8 cellular contexts compared by ENCODE assay signal in the genomic region with DNA sequence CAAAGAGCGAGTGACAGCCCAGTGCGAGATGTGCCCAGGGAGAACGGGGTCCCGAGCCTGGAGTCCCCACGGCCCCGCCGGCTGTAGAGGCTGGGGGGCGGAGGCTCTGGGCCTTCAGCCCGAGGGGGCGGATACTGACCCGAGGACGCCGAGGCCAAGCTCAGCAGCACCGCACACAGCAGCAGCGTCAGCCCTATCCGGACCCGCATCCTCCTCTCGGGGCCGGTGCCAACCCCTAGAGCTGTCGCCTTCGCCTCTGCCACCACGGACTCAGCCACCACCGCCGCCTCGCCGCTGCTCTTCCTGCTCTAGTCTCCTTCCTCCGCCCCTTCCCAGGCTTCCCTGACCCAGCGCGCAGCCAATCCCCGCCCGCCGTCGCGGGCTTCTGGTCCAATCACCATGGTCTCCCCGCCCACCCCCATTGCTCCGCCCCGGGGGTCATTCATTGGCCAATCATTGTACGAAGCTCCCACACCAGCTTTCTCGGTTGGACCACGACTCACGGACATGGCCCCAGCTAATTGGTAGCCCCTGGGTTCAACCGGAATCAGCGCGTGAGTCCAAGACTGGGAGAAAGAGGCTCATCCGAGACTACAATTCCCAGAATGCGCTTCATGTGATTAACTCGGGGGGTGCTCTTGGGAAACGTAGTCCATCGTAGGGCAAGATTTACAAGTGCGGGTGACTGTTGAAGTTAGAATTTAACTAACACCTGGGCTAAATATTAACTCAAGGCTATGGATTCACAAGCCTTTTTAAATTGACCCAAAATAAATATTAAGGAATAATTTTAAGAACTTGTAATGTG. TPM values are rescaled to one million over a fixed set of nuclear protein-coding genes. Genes with fewer than 3 reads are reported as not detected.
A peak's percentile ranks its signal among the peaks of the same experiment; 100 is the strongest.
DNase-seq lines count a peak whose midpoint lies in the region; TF ChIP-seq lines count a peak whose summit lies in the region.

Gene SEL1L (minus strand): TSS at position 318 of the 808 bp plus-strand sequence. CDS start 109 bp downstream, at position 209.

- no peaks in the 10 kb centered on the region for H3K36me3 ChIP-seq in MG63

- H3K27me3 ChIP-seq in H9 (ENCODE audit: insufficient read depth, low read length): no peaks in the 10 kb centered on the region
- H3K27me3 ChIP-seq in MG63: no peaks in the 10 kb centered on the region

- no peak within 1 kb of the TSS for H3K4ac ChIP-seq in H9 (ENCODE audit: low read depth, low read length)

- H2AFZ ChIP-seq in H9 (ENCODE audit: low read length): peak within 1 kb of the TSS; percentile 59

- no peak within 1 kb of the TSS for H2AK5ac ChIP-seq in H9 (ENCODE audit: insufficient read length, low read length)

- no peaks in the 10 kb centered on the region; the same call in 1 of the 2 replicates for H3K27me3 Mint-ChIP-seq in H9 (ENCODE audit: low read depth)
- no peaks in the 10 kb centered on the region for H3K27me3 Mint-ChIP-seq in nephron (ENCODE audit: low read depth)
- H3K27me3 Mint-ChIP-seq in stimulated activated naive CD8-positive, alpha-beta T cell treated with anti-CD3 and anti-CD28 coated beads, Interleukin-15, Interleukin-2, amounts not matched to agents 100 ng/mL and 50 ng/mL, for 24 hours: peaks cover 5% of the 10 kb centered on the region

- no peak within 1 kb of the TSS for H3K23ac ChIP-seq in H9 (ENCODE audit: insufficient read length, low read depth, low read length)

- no peak within 1 kb of the TSS for H3T11ph ChIP-seq in H9 (ENCODE audit: low read length)

- H2BK20ac ChIP-seq in H9 (ENCODE audit: low read depth, low read length, poor library complexity, severe bottlenecking): no peak within 1 kb of the TSS

- no peak within 1 kb of the TSS for H2BK15ac ChIP-seq in H9 (ENCODE audit: low read depth, low read length)

- peak within 1 kb of the TSS; percentile 65 for H4K5ac ChIP-seq in H9 (ENCODE audit: insufficient read length, low read depth, low read length)

- H3K14ac ChIP-seq in H9 (ENCODE audit: insufficient read depth, low read length): no peak within 1 kb of the TSS

- H3K4me1 ChIP-seq in H9 (ENCODE audit: insufficient read depth, low read length): no peaks in the 10 kb centered on the region

- no peak within 1 kb of the TSS for H2BK5ac ChIP-seq in H9 (ENCODE audit: insufficient read length, low read length)

- H3K9ac ChIP-seq in H9 (ENCODE audit: extremely low read depth, insufficient read length, low read length): peak within 1 kb of the TSS; percentile 71

- H3K4me3 ChIP-seq in MG63 (peak within 1 kb of the TSS; percentile 67), fibroblast of the aortic adventitia (ENCODE audit: low read depth, low read length) (peak within 1 kb of the TSS; percentile 89)

- no peak within 1 kb of the TSS for H4K8ac ChIP-seq in H9 (replicated peaks; ENCODE audit: insufficient read length, low read depth, low read length)

- H3K79me2 ChIP-seq in H9 (ENCODE audit: insufficient read depth, low read length): no peaks in the 10 kb centered on the region

- peaks cover 6% of the 10 kb centered on the region for H3K23me2 ChIP-seq in H9 (ENCODE audit: insufficient read length, low read depth, low read length, poor library complexity, severe bottlenecking)

- H3K27ac ChIP-seq in H9 (ENCODE audit: insufficient read length, low read depth, low read length): no peak within 1 kb of the TSS

- H3K9me3 Mint-ChIP-seq in H9: peaks cover 7 to 15% of the 10 kb centered on the region in 2 experiments; a peak in 4 of 5 replicates
- H3K9me3 Mint-ChIP-seq in nephron: peaks cover 7% of the 10 kb centered on the region
- H3K9me3 Mint-ChIP-seq in stimulated activated naive CD8-positive, alpha-beta T cell treated with anti-CD3 and anti-CD28 coated beads, Interleukin-15, Interleukin-2, amounts not matched to agents 100 ng/mL and 50 ng/mL, for 24 hours: no peaks in the 10 kb centered on the region

- WGBS in H9 (ENCODE audit: extremely low coverage, insufficient read length, low lambda C conversion rate): no CpG with 5 or more reads among the region's 50 CpGs

- H3K27ac Mint-ChIP-seq in H9 (peak within 1 kb of the TSS in 2 of 3 experiments; percentile 24 to 53; a peak in 3 of 7 replicates), nephron (peak within 1 kb of the TSS; percentile 2 to 80 (median 63))
- peak within 1 kb of the TSS; percentile 77 for H3K27ac Mint-ChIP-seq in stimulated activated naive CD8-positive, alpha-beta T cell treated with anti-CD3 and anti-CD28 coated beads, Interleukin-15, Interleukin-2, amounts not matched to agents 100 ng/mL and 50 ng/mL, for 24 hours

- H3K4me1 Mint-ChIP-seq in H9 (peaks cover 5% of the 10 kb centered on the region in 2 experiments), nephron (peaks cover 24% of the 10 kb centered on the region)
- H3K4me1 Mint-ChIP-seq in stimulated activated naive CD8-positive, alpha-beta T cell treated with anti-CD3 and anti-CD28 coated beads, Interleukin-15, Interleukin-2, amounts not matched to agents 100 ng/mL and 50 ng/mL, for 24 hours (ENCODE audit: low read depth): peaks cover 60% of the 10 kb centered on the region

- H3K9me3 ChIP-seq in H9 (ENCODE audit: control insufficient read depth, low read depth, low read length): no peaks in the 10 kb centered on the region
- H3K9me3 ChIP-seq in MG63: no peaks in the 10 kb centered on the region

- peak within 1 kb of the TSS; percentile 90 for H3K4me2 ChIP-seq in H9 (ENCODE audit: insufficient read depth, insufficient read length, low read length)

- no peak for TF ChIP-seq CTCF in H9 (conservative IDR thresholded peaks at IDR 0.05)
- no peak for TF ChIP-seq CTCF in fibroblast of the aortic adventitia (IDR thresholded peaks at IDR 0.05; ENCODE audit: insufficient read depth, low read length)
- TF ChIP-seq CTCF in nephron (IDR thresholded peaks at IDR 0.05; ENCODE audit: unreplicated experiment in 3 of 3): no peak

- H3K56ac ChIP-seq in H9 (ENCODE audit: insufficient read length, low read depth, low read length): no peak within 1 kb of the TSS

- no peaks in the 10 kb centered on the region for H3K79me1 ChIP-seq in H9 (ENCODE audit: insufficient read depth, low read depth, low read length, poor library complexity, severe bottlenecking)

- H3K4me3 Mint-ChIP-seq in H9: peak within 1 kb of the TSS; percentile 92 to 97
- H3K4me3 Mint-ChIP-seq in nephron: peak within 1 kb of the TSS; percentile 94 to 98 (median 95)
- peak within 1 kb of the TSS; percentile 94 for H3K4me3 Mint-ChIP-seq in stimulated activated naive CD8-positive, alpha-beta T cell treated with anti-CD3 and anti-CD28 coated beads, Interleukin-15, Interleukin-2, amounts not matched to agents 100 ng/mL and 50 ng/mL, for 24 hours

- peaks cover 6 to 11% (median 7%) of the 10 kb centered on the region in 3 experiments for H3K36me3 Mint-ChIP-seq in H9 (ENCODE audit: insufficient read depth in 1 of 3, low read depth in 3 of 3)
- H3K36me3 Mint-ChIP-seq in nephron (ENCODE audit: low read depth): no peaks in the 10 kb centered on the region
- no peaks in the 10 kb centered on the region for H3K36me3 Mint-ChIP-seq in stimulated activated naive CD8-positive, alpha-beta T cell treated with anti-CD3 and anti-CD28 coated beads, Interleukin-15, Interleukin-2, amounts not matched to agents 100 ng/mL and 50 ng/mL, for 24 hours (ENCODE audit: low read depth)

- no peak within 1 kb of the TSS for H2BK12ac ChIP-seq in H9 (ENCODE audit: insufficient read length, low read depth, low read length)

- no peaks in the 10 kb centered on the region for H4K20me1 ChIP-seq in H9 (ENCODE audit: control insufficient read depth, insufficient read depth, insufficient read length)

- DNase-seq in ELR (ENCODE audit: low read depth) (peak; percentile 99), H9 (peak; percentile 100), MG63 (peak; percentile 97), SHP77 treated with DMSO at 0.1 percent for 48 hours (lab: John Stamatoyannopoulos, UW) (peak; percentile 99), fibroblast of the aortic adventitia (ENCODE audit: low read depth) (peak; percentile 100)
- peak; percentile 100 for DNase-seq in activated effector memory CD4-positive, alpha-beta T cell treated with anti-CD3 and anti-CD28 coated beads, Interleukin-2, amount 50 U/mL, for 16 hours

- no peak within 1 kb of the TSS for H2BK120ac ChIP-seq in H9 (ENCODE audit: low read depth, low read length, poor library complexity, severe bottlenecking)

- no peak within 1 kb of the TSS for H4K91ac ChIP-seq in H9 (ENCODE audit: insufficient read length, low read depth, low read length)

- H3K18ac ChIP-seq in H9 (ENCODE audit: insufficient read length, low read depth, low read length): no peak within 1 kb of the TSS

RNA-seq across cellular contexts. Expression of gene SEL1L, which starts in this region (rescaled TPM):
- 27.5 and 29.3 TPM in 2 replicates for total RNA-seq in H9 (2021)
- total RNA-seq in MG63 (2014; rRNA removed; shearing (Covaris generic); ENCODE audit: low replicate concordance): 12.0 and 16.9 TPM in 2 replicates
- 112 and 128 TPM in 2 replicates for total RNA-seq in fibroblast of the aortic adventitia (ENCODE audit: low replicate concordance)
